In the genomic region with DNA sequence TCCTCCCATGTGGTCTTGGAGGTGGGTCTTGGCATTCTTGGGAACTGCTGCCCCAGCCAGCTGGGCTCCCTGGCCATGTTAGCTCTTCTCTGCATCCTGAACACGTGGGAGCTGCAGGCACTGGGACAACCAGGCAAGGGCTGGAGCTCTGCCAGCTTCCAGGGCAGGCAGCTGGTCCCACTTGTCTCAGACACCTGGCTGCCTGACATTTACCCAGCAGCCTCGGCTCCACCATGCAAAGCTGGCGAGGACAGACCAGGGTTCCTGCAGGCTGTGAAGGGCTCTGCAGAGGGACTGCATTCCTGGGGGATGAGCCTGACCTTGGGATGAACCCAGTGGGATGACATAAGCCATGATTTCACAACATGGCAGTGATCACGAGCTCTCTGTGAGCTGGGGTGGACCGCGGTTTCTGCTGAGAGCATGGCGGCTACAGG, we compare ENCODE assay signal across 9 cellular contexts.
DNase-seq lines count a peak whose midpoint lies in the region; ATAC-seq lines count a peak whose summit lies in the region.
"Had no signal": no experiment of that assay in that cellular context is flagged by ENCODE, and none has a peak within 500 bp of the region (broad histone marks: within the 10 kb centered on the region; RNA-seq: fewer than 3 reads in every experiment).

No MANE protein-coding gene starts in this region.

- intact Hi-C loops in left ventricle myocardium superior (cut with micrococcal nuclease): no loop called here

- DNase-seq in H4 (ENCODE audit: low spot score) (peak; percentile 91), SW480 (ENCODE audit: low spot score) (peak; percentile 6), left ventricle myocardium superior (peak; percentile 89), smooth muscle cell of the brain vasculature (ENCODE audit: low read depth, low spot score) (peak; percentile 6), cortex of kidney (lab: John Stamatoyannopoulos, UW) (no peak), inferior parietal cortex (ENCODE audit: extremely low spot score) (no peak)
- no peak for DNase-seq in stimulated activated naive CD8-positive, alpha-beta T cell treated with anti-CD3 and anti-CD28 coated beads, Interleukin-15, amount 100 ng/mL, for 72 hours

- no peaks in the 10 kb centered on the region for H3K4me1 Mint-ChIP-seq in stimulated activated naive CD8-positive, alpha-beta T cell treated with anti-CD3 and anti-CD28 coated beads, Interleukin-15, amount 100 ng/mL, for 72 hours

- no peaks in the 10 kb centered on the region for H3K9me3 Mint-ChIP-seq in stimulated activated naive CD8-positive, alpha-beta T cell treated with anti-CD3 and anti-CD28 coated beads, Interleukin-15, amount 100 ng/mL, for 72 hours

- peak; percentile 97 for ATAC-seq in left ventricle myocardium superior
- no peak for ATAC-seq in GM21515 (IDR thresholded peaks at IDR 0.05; ENCODE audit: unreplicated experiment)
- no peak for ATAC-seq in stimulated activated naive CD8-positive, alpha-beta T cell treated with anti-CD3 and anti-CD28 coated beads, Interleukin-15, amount 100 ng/mL, for 72 hours
- ATAC-seq: GM12878 had no signal

- H3K4me3 Mint-ChIP-seq in stimulated activated naive CD8-positive, alpha-beta T cell treated with anti-CD3 and anti-CD28 coated beads, Interleukin-15, amount 100 ng/mL, for 72 hours: no peak overlapping the region

- peaks cover 18% of the 10 kb centered on the region for H3K27me3 Mint-ChIP-seq in stimulated activated naive CD8-positive, alpha-beta T cell treated with anti-CD3 and anti-CD28 coated beads, Interleukin-15, amount 100 ng/mL, for 72 hours

- H3K27ac Mint-ChIP-seq in stimulated activated naive CD8-positive, alpha-beta T cell treated with anti-CD3 and anti-CD28 coated beads, Interleukin-15, amount 100 ng/mL, for 72 hours: no peak overlapping the region

Comparison
In these comparisons a context has a peak if more than half of its experiments do, and no peak if none do; other contexts are left out.
1. DNase-seq: peak in H4 (single experiment), SW480 (single experiment), left ventricle myocardium superior (single experiment) and smooth muscle cell of the brain vasculature (single experiment); none in cortex of kidney (single experiment), inferior parietal cortex (single experiment) and stimulated activated naive CD8-positive, alpha-beta T cell treated with anti-CD3 and anti-CD28 coated beads, Interleukin-15, amount 100 ng/mL, for 72 hours (0 of 2).